In the genomic region with DNA sequence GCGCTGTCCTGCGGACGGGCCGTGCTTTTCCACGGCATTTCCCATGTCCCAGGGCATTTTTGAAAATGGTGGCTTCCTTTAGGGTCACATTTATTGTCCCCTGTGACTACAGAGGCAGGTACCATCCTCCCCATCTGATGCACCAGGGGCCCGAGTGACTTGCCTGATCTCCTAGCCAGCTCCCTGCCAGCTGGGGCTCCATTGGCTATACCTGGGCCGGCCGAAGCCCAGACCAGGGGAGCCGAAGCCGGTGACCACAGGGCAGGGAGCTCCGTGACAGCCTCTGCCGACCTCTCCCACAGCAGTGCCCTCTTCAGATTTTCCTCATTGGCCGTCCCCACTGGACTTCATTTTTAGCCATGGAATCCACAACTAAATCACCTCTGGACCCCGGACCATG, we compare ENCODE assay signal across 3 cellular contexts.
"Had no signal": no experiment of that assay in that cellular context is flagged by ENCODE, and none has a peak within 500 bp of the region (broad histone marks: within the 10 kb centered on the region; RNA-seq: fewer than 3 reads in every experiment).

No MANE protein-coding gene starts in this region.

- DNase-seq: GDM1, GF-D8 had no signal

- H3K4me3 ChIP-seq: GM12878 had no signal

- ATAC-seq: GM12878 had no signal
